ENCODE assay signal across 1 cellular context in genomic region chr6:37013516-37014491, GRCh38.
TF ChIP-seq lines count a peak whose summit lies in the region.

No MANE protein-coding gene starts in this region.

TF ChIP-seq in HepG2, 621 proteins besides CTCF, POLR2A, EP300 and RAD21 (continued from another document):
- TF ChIP-seq SNAPC4 (CRISPR knock-in tag; IDR thresholded peaks at IDR 0.05): no peak
- TF ChIP-seq ZSCAN22 (CRISPR knock-in tag; IDR thresholded peaks at IDR 0.05): no peak
- no peak for TF ChIP-seq SMARCE1 (IDR thresholded peaks at IDR 0.05; ENCODE audit: borderline replicate concordance)
- no peak for TF ChIP-seq ZMAT5 (CRISPR knock-in tag; IDR thresholded peaks at IDR 0.05; ENCODE audit: borderline replicate concordance, low read depth)
- no peak for TF ChIP-seq HHEX (CRISPR knock-in tag; IDR thresholded peaks at IDR 0.05)
